27 cellular contexts compared by ENCODE assay signal in the genomic region with DNA sequence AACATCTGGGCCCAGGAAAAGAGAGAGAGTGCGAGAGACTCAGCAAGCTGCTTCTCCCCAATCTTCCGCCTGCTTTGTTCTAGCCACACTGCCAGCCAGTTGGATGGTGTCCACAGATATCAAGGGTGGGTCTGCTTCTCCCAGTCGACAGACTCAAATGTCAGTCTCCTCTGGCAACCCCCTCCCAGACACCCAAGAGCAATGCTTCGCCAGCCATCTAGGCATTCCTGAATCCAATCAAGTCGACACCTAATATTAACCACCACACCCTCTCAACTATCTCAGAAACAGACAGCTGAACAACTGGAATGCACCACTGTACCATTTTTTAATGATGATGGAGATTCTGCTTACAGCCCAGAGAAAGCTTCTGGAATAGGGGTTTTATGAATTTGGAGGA.
"Had no signal": no experiment of that assay in that cellular context is flagged by ENCODE, and none has a peak within 500 bp of the region (broad histone marks: within the 10 kb centered on the region; RNA-seq: fewer than 3 reads in every experiment).

No MANE protein-coding gene starts in this region.

- H3K4me3 Mint-ChIP-seq: immature natural killer cell; naive thymus-derived CD8-positive, alpha-beta T cell; nephron; neural crest cell; stimulated activated naive CD8-positive, alpha-beta T cell treated with anti-CD3 and anti-CD28 coated beads, Interleukin-15, Interleukin-2, amounts not matched to agents 100 ng/mL and 50 ng/mL, for 24 hours had no signal

- H3K36me3 Mint-ChIP-seq: naive thymus-derived CD8-positive, alpha-beta T cell had no signal

- H3K36me3 ChIP-seq: heart left ventricle, left ventricle myocardium inferior, pancreas, prostate gland, spleen, suprapubic skin, thoracic aorta, tibial artery, upper lobe of right lung had no signal

- H3K4me3 ChIP-seq: heart left ventricle, left ventricle myocardium inferior, lung, mucosa of descending colon, pancreas, prostate gland, spleen, suprapubic skin, thoracic aorta, tibial artery, upper lobe of right lung had no signal

- H3K27me3 Mint-ChIP-seq: naive thymus-derived CD8-positive, alpha-beta T cell; stimulated activated naive CD8-positive, alpha-beta T cell treated with anti-CD3 and anti-CD28 coated beads, Interleukin-15, Interleukin-2, amounts not matched to agents 100 ng/mL and 50 ng/mL, for 24 hours had no signal

- ATAC-seq: heart left ventricle; mucosa of descending colon; naive thymus-derived CD8-positive, alpha-beta T cell; pancreas; right cardiac atrium; sciatic nerve; upper lobe of right lung had no signal

- DNase-seq: glutamatergic neuron; heart left ventricle; hypothalamus; immature natural killer cell; left ventricle myocardium inferior; midbrain; mucosa of descending colon; naive thymus-derived CD8-positive, alpha-beta T cell; pancreas; posterior cingulate gyrus; retina; right cardiac atrium; small intestine; spleen; stimulated activated CD4-positive, alpha-beta T cell treated with anti-CD3 and anti-CD28 coated beads, Interleukin-4, amount 100 ng/mL, for 24 hours; stimulated activated naive CD4-positive, alpha-beta T cell; tibial artery; trophoblast cell; upper lobe of right lung had no signal

- H3K4me1 ChIP-seq: heart left ventricle, left ventricle myocardium inferior, pancreas, prostate gland, suprapubic skin, tibial artery, upper lobe of right lung had no signal

- H3K27me3 ChIP-seq: heart left ventricle, pancreas, spleen, suprapubic skin, tibial artery, upper lobe of right lung had no signal

- H3K27ac ChIP-seq: heart left ventricle, left ventricle myocardium inferior, pancreas, prostate gland, spleen, suprapubic skin, thoracic aorta, tibial artery, upper lobe of right lung had no signal

- H3K9me3 ChIP-seq: heart left ventricle, mucosa of descending colon, pancreas, prostate gland, spleen, suprapubic skin, thoracic aorta, tibial artery, upper lobe of right lung had no signal

- H3K27ac Mint-ChIP-seq: nephron had no signal
